15 cellular contexts compared by ENCODE assay signal in genomic region chr15:44976183-44976582, GRCh38. TPM values are rescaled to one million over a fixed set of nuclear protein-coding genes. Genes with fewer than 3 reads are reported as not detected.
"Had no signal": no experiment of that assay in that cellular context is flagged by ENCODE, and none has a peak within 500 bp of the region (broad histone marks: within the 10 kb centered on the region; RNA-seq: fewer than 3 reads in every experiment).

No MANE protein-coding gene starts in this region.

RNA-seq across cellular contexts. Expression of gene TERB2, which starts 19.7 kb away (rescaled TPM):
- total RNA-seq: colonic mucosa; endodermal cell; esophagus mucosa; gastrocnemius medialis; glomerular endothelial cell; liver; mammary epithelial cell; mucosa of gallbladder; naive thymus-derived CD4-positive, alpha-beta T cell; osteoblast; right atrium auricular region; sciatic nerve; smooth muscle cell; suprapubic skin; urinary bladder had no signal
